In genomic region chr16:57395026-57395425, GRCh38 we compare ENCODE assay signal across 17 cellular contexts. TPM values are rescaled to one million over a fixed set of nuclear protein-coding genes. Genes with fewer than 3 reads are reported as not detected.
"Had no signal": no experiment of that assay in that cellular context is flagged by ENCODE, and none has a peak within 500 bp of the region (broad histone marks: within the 10 kb centered on the region; RNA-seq: fewer than 3 reads in every experiment).

No MANE protein-coding gene starts in this region.

- H3K4me2 ChIP-seq: SK-N-SH had no signal

- H3K9ac ChIP-seq: SK-N-SH had no signal

- DNase-seq: Karpas-422, KG1, MM.1S, NCI-H1092 treated with DMSO at 0.1 percent for 48 hours, NCI-H1436, NCI-H187, NCI-H2081 treated with DMSO at 0.1 percent for 48 hours, NCI-H226, NCI-H446, NCI-H524 treated with DMSO at 0.1 percent for 48 hours, NCI-H774, RPMI8226, SHP77, SK-N-SH, SW 1271 had no signal

- H3K9me3 ChIP-seq: SK-N-SH had no signal

RNA-seq across cellular contexts. Expression of gene CCL17, which starts 9.5 kb away (rescaled TPM):
- total RNA-seq: HT1080 had no signal
- polyA plus RNA-seq: SK-N-SH had no signal

RNA-seq across cellular contexts. Expression of gene CCL22, which starts 36.4 kb away (rescaled TPM):
- total RNA-seq: HT1080, SK-MEL-5 had no signal
- polyA plus RNA-seq: SK-N-SH had no signal
